ENCODE assay signal across 10 cellular contexts in genomic region chr1:8873001-8873400, GRCh38. TPM values are rescaled to one million over a fixed set of nuclear protein-coding genes. Genes with fewer than 3 reads are reported as not detected.
DNase-seq lines count a peak whose midpoint lies in the region; ATAC-seq, FAIRE-seq and TF ChIP-seq lines count a peak whose summit lies in the region.
"Had no signal": no experiment of that assay in that cellular context is flagged by ENCODE, and none has a peak within 500 bp of the region (broad histone marks: within the 10 kb centered on the region; RNA-seq: fewer than 3 reads in every experiment).

No MANE protein-coding gene starts in this region.

- H3K27me3 ChIP-seq in HUES48 (ENCODE audit: control insufficient read depth, insufficient read depth, low read length) (no peaks in the 10 kb centered on the region), smooth muscle cell (ENCODE audit: low read depth) (no peaks in the 10 kb centered on the region), pancreas (no peaks in the 10 kb centered on the region)

- H3K27ac ChIP-seq in HUES48 (ENCODE audit: low read depth, low read length) (peak overlapping the region; percentile 88), smooth muscle cell (ENCODE audit: low read depth) (peak overlapping the region; percentile 97), pancreas (peak overlapping the region in 2 of 4 donors; percentile 48 to 49)

- intact Hi-C loops in pancreas (cut with DNase I), result no loop called here

- FAIRE-seq in pancreas (lab: Jason Lieb, UNC) (no peak), frontal cortex (lab: Jason Lieb, UNC) (no peak)
- FAIRE-seq: GM18507 had no signal

- no peaks in the 10 kb centered on the region for H3K9me3 ChIP-seq in HUES48 (ENCODE audit: control insufficient read depth, insufficient read depth, low read length)
- no peaks in the 10 kb centered on the region for H3K9me3 ChIP-seq in smooth muscle cell (replicated peaks; ENCODE audit: low read depth)
- no peaks in the 10 kb centered on the region for H3K9me3 ChIP-seq in pancreas

- H3K4me1 ChIP-seq in HUES48 (ENCODE audit: control insufficient read depth, insufficient read depth, low read length) (peaks cover 39% of the 10 kb centered on the region), smooth muscle cell (ENCODE audit: low read depth) (peaks cover 40% of the 10 kb centered on the region), pancreas (peaks cover 4 to 47% (median 27%) of the 10 kb centered on the region in 3 donors)

- peaks cover 90% of the 10 kb centered on the region for H3K79me2 ChIP-seq in smooth muscle cell (ENCODE audit: low read depth)

- H3K4me3 ChIP-seq in HUES48 (ENCODE audit: low read depth, low read length) (0 out of 2 replicates have a peak overlapping the region, but pooled peaks have one; percentile 11), fibroblast of pulmonary artery (replicated peaks; ENCODE audit: low read depth, low read length) (peak overlapping the region; percentile 22), smooth muscle cell (peak overlapping the region; percentile 13), pancreas (no peak overlapping the region)

- peak overlapping the region; percentile 99 for H3K27ac Mint-ChIP-seq in activated CD4-positive, alpha-beta memory T cell treated with anti-CD3 and anti-CD28 coated beads, Interleukin-2, amount 10 ng/mL, durations not matched to agents 7 days and 5 days

- CTCF ChIA-PET in activated CD4-positive, alpha-beta memory T cell treated with anti-CD3 and anti-CD28 coated beads, Interleukin-2, amount 10 ng/mL, durations not matched to agents 7 days and 5 days (lab: Charles Lee), result interaction anchor here (1.0 to 4.6 kb wide), 3 partner anchors 12 to 132 kb away, joined by 4 to 38 read pairs (median 6); no protein-coding TSS in a partner anchor

- H3K36me3 ChIP-seq in HUES48 (ENCODE audit: control insufficient read depth, insufficient read depth, low read length) (peaks cover 90% of the 10 kb centered on the region), smooth muscle cell (ENCODE audit: low read depth) (peaks cover 3% of the 10 kb centered on the region), pancreas (peaks cover 0 to 39% (median 34%) of the 10 kb centered on the region in 3 donors)

- H3K4me3 Mint-ChIP-seq in activated CD4-positive, alpha-beta memory T cell treated with anti-CD3 and anti-CD28 coated beads, Interleukin-2, amount 10 ng/mL, durations not matched to agents 7 days and 5 days, result peak overlapping the region; percentile 99

- peaks cover 99% of the 10 kb centered on the region for H4K20me1 ChIP-seq in smooth muscle cell (ENCODE audit: low read depth)

- peaks cover 96% of the 10 kb centered on the region for H3K36me3 Mint-ChIP-seq in activated CD4-positive, alpha-beta memory T cell treated with anti-CD3 and anti-CD28 coated beads, Interleukin-2, amount 10 ng/mL, durations not matched to agents 7 days and 5 days (ENCODE audit: low read depth)

- H3K9me3 Mint-ChIP-seq in activated CD4-positive, alpha-beta memory T cell treated with anti-CD3 and anti-CD28 coated beads, Interleukin-2, amount 10 ng/mL, durations not matched to agents 7 days and 5 days, result no peaks in the 10 kb centered on the region

- POLR2A ChIA-PET in activated CD4-positive, alpha-beta memory T cell treated with anti-CD3 and anti-CD28 coated beads, Interleukin-2, amount 10 ng/mL, durations not matched to agents 7 days and 5 days (lab: Charles Lee), result interaction anchor here (0.8 to 10.0 kb wide), 5 partner anchors 8 to 369 kb away, joined by 3 to 119 read pairs (median 19); no protein-coding TSS in a partner anchor

- H3K4me2 ChIP-seq in smooth muscle cell, result peak overlapping the region; percentile 79

- H3K9ac ChIP-seq in HUES48 (ENCODE audit: low read depth, low read length) (no peak overlapping the region), smooth muscle cell (ENCODE audit: low read depth) (peak overlapping the region; percentile 45)

- no peak overlapping the region for H2AFZ ChIP-seq in smooth muscle cell (ENCODE audit: low read depth)

- H3K4me1 Mint-ChIP-seq in activated CD4-positive, alpha-beta memory T cell treated with anti-CD3 and anti-CD28 coated beads, Interleukin-2, amount 10 ng/mL, durations not matched to agents 7 days and 5 days, result peaks cover 77% of the 10 kb centered on the region

- TF ChIP-seq CTCF in fibroblast of pulmonary artery (IDR thresholded peaks at IDR 0.05; ENCODE audit: low read length, missing control alignments) (no peak), smooth muscle cell (IDR thresholded peaks at IDR 0.05; ENCODE audit: borderline replicate concordance, insufficient read depth, poor library complexity, severe bottlenecking) (no peak), pancreas (IDR thresholded peaks at IDR 0.05) (no peak)

- no peak for ATAC-seq in pancreas

- no peak for DNase-seq in activated CD4-positive, alpha-beta memory T cell treated with anti-CD3 and anti-CD28 coated beads, Interleukin-2, amount 10 ng/mL, durations not matched to agents 7 days and 5 days
- no peak for DNase-seq in fibroblast of pulmonary artery (ENCODE audit: low read depth)
- DNase-seq in smooth muscle cell (lab: John Stamatoyannopoulos, UW; ENCODE audit: unreplicated experiment), result no peak
- DNase-seq in NCI-H526 treated with DMSO at 0.1 percent for 48 hours (lab: John Stamatoyannopoulos, UW), result no peak
- no peak for DNase-seq in pancreas
- DNase-seq in frontal cortex (ENCODE audit: low spot score in 2 of 2), result no peak
- DNase-seq: cortex of kidney, NCI-H1105 treated with DMSO at 0.1 percent for 48 hours had no signal

- no peaks in the 10 kb centered on the region for H3K27me3 Mint-ChIP-seq in activated CD4-positive, alpha-beta memory T cell treated with anti-CD3 and anti-CD28 coated beads, Interleukin-2, amount 10 ng/mL, durations not matched to agents 7 days and 5 days

- peaks cover 86% of the 10 kb centered on the region for H3F3A ChIP-seq in smooth muscle cell (ENCODE audit: low read depth)

- 91% methylated on average over 5 of the region's 5 CpGs for WGBS in smooth muscle cell (ENCODE audit: low lambda C conversion rate)
- 96% methylated on average over 5 of the region's 5 CpGs for whole genome bisulfite sequencing in pancreas, 2 donors

RNA-seq across cellular contexts. Expression of gene ENO1, which starts 5.5 kb away (rescaled TPM):
- total RNA-seq in activated CD4-positive, alpha-beta memory T cell treated with anti-CD3 and anti-CD28 coated beads, Interleukin-2, amount 10 ng/mL, durations not matched to agents 7 days and 5 days, result 1,000 to 10,000 TPM; 2,453 to 2,472 TPM
- total RNA-seq in smooth muscle cell, result 1,276 and 1,376 TPM in 2 replicates
- 2,156 and 2,235 TPM in 2 replicates for polyA plus RNA-seq in smooth muscle cell
- total RNA-seq in pancreas, result 100 to 1,000 TPM in 4 of 6 donors, 10 to 100 TPM in 2; 69.9 to 299 (median 166) TPM
- polyA plus RNA-seq in pancreas, result 100 to 1,000 TPM in 1 of 2 donors, 10 to 100 TPM in 1; 99.2 to 180 TPM
- 261 TPM for total RNA-seq in frontal cortex

RNA-seq across cellular contexts. Expression of gene RERE, which starts 55.6 kb away (rescaled TPM):
- total RNA-seq in activated CD4-positive, alpha-beta memory T cell treated with anti-CD3 and anti-CD28 coated beads, Interleukin-2, amount 10 ng/mL, durations not matched to agents 7 days and 5 days, result 100 to 1,000 TPM in 1 of 2 experiments, 10 to 100 TPM in 1; 96.6 to 101 TPM
- total RNA-seq in smooth muscle cell (59.2 and 64.0 TPM in 2 replicates), pancreas (10 to 100 TPM; 47.8 to 76.7 (median 53.4) TPM), frontal cortex (1,626 TPM)
- polyA plus RNA-seq in smooth muscle cell (45.6 and 70.7 TPM in 2 replicates), pancreas (10 to 100 TPM; 27.0 to 40.6 TPM)

Comparison
In these comparisons a context has a peak if more than half of its experiments do, and no peak if none do; other contexts are left out.
1. H3K4me3 ChIP-seq: peak in HUES48 (single experiment), fibroblast of pulmonary artery (single experiment) and smooth muscle cell (single experiment); none in pancreas (0 of 4).
2. RNA of gene RERE, which starts 55.6 kb away (total RNA-seq): 1,626 TPM in frontal cortex (single experiment); 96.6 to 101 TPM in activated CD4-positive, alpha-beta memory T cell treated with anti-CD3 and anti-CD28 coated beads, Interleukin-2, amount 10 ng/mL, durations not matched to agents 7 days and 5 days, 59.2 to 64.0 TPM in smooth muscle cell and 47.8 to 76.7 TPM in pancreas; every median in the first group is over 10 times any median in the second.